In genomic region chr22:17542452-17542851, GRCh38 we compare ENCODE assay signal across 28 cellular contexts. TPM values are rescaled to one million over a fixed set of nuclear protein-coding genes. Genes with fewer than 3 reads are reported as not detected.
"Had no signal": no experiment of that assay in that cellular context is flagged by ENCODE, and none has a peak within 500 bp of the region (broad histone marks: within the 10 kb centered on the region; RNA-seq: fewer than 3 reads in every experiment).

No MANE protein-coding gene starts in this region.

- H3K27me3 ChIP-seq: heart left ventricle, hepatocyte, neural progenitor cell, right atrium auricular region, right lobe of liver, stomach, testis, thyroid gland, transverse colon, upper lobe of left lung, vagina had no signal

- H3K4me3 ChIP-seq: heart left ventricle, hepatocyte, left ventricle myocardium inferior, neural progenitor cell, right atrium auricular region, right lobe of liver, smooth muscle cell, stomach, testis, thyroid gland, transverse colon, upper lobe of left lung, vagina had no signal

- H2AFZ ChIP-seq: hepatocyte, neural progenitor cell, parathyroid adenoma had no signal

- H3K4me1 Mint-ChIP-seq: memory B cell; nephron; neural progenitor cell; stimulated activated naive B cell treated with anti-CD40 and anti-IgM and Interleukin-4, amounts not matched to agents 10 μg/mL and 1 μg/mL and 100 μg/mL, for 72 hours had no signal

- H3K9me3 Mint-ChIP-seq: memory B cell; naive thymus-derived CD8-positive, alpha-beta T cell; nephron; neural progenitor cell; stimulated activated naive B cell treated with anti-CD40 and anti-IgM and Interleukin-4, amounts not matched to agents 10 μg/mL and 1 μg/mL and 100 μg/mL, for 72 hours had no signal

- H3K79me2 ChIP-seq: hepatocyte, parathyroid adenoma had no signal

- H3K36me3 Mint-ChIP-seq: memory B cell; naive thymus-derived CD8-positive, alpha-beta T cell; stimulated activated naive B cell treated with anti-CD40 and anti-IgM and Interleukin-4, amounts not matched to agents 10 μg/mL and 1 μg/mL and 100 μg/mL, for 72 hours had no signal

- H3K27ac ChIP-seq: heart left ventricle, hepatocyte, left ventricle myocardium inferior, neural progenitor cell, parathyroid adenoma, right atrium auricular region, right lobe of liver, stomach, testis, thyroid gland, transverse colon, upper lobe of left lung, vagina had no signal

- H3K4me2 ChIP-seq: hepatocyte, neural progenitor cell, smooth muscle cell had no signal

- H3K36me3 ChIP-seq: thyroid gland, transverse colon, vagina had no signal

- H3K9ac ChIP-seq: neural progenitor cell, parathyroid adenoma had no signal

- ATAC-seq: naive thymus-derived CD8-positive, alpha-beta T cell; stimulated activated naive B cell treated with anti-CD40 and anti-IgM and Interleukin-4, amounts not matched to agents 10 μg/mL and 1 μg/mL and 100 μg/mL, for 72 hours; stimulated activated naive CD8-positive, alpha-beta T cell treated with anti-CD3 and anti-CD28 coated beads, Interleukin-15, Interleukin-2, amounts not matched to agents 100 U/mL and 50 U/mL, for 24 hours had no signal

- H3K27me3 Mint-ChIP-seq: stimulated activated naive B cell treated with anti-CD40 and anti-IgM and Interleukin-4, amounts not matched to agents 10 μg/mL and 1 μg/mL and 100 μg/mL, for 72 hours had no signal

- H3K4me1 ChIP-seq: heart left ventricle, left ventricle myocardium inferior, neural progenitor cell, parathyroid adenoma, right atrium auricular region, stomach, testis, thyroid gland, transverse colon, upper lobe of left lung, vagina had no signal

- H3K4me3 Mint-ChIP-seq: memory B cell; naive thymus-derived CD8-positive, alpha-beta T cell; nephron; neural progenitor cell; stimulated activated naive B cell treated with anti-CD40 and anti-IgM and Interleukin-4, amounts not matched to agents 10 μg/mL and 1 μg/mL and 100 μg/mL, for 72 hours had no signal

- H3K9me3 ChIP-seq: heart left ventricle, left ventricle myocardium inferior, right atrium auricular region, right lobe of liver, stomach, testis, thyroid gland, transverse colon, upper lobe of left lung, vagina had no signal

- H3K27ac Mint-ChIP-seq: memory B cell; naive thymus-derived CD8-positive, alpha-beta T cell; nephron; neural progenitor cell; stimulated activated naive B cell treated with anti-CD40 and anti-IgM and Interleukin-4, amounts not matched to agents 10 μg/mL and 1 μg/mL and 100 μg/mL, for 72 hours had no signal

- DNase-seq: heart left ventricle; islet precursor cell; left ventricle myocardium inferior; naive thymus-derived CD8-positive, alpha-beta T cell; right lobe of liver; stimulated activated CD4-positive, alpha-beta T cell treated with anti-CD3 and anti-CD28 coated beads, Interleukin-1b, Interleukin-23, amount 100 ng/mL, for 48 hours; stimulated activated CD4-positive, alpha-beta T cell treated with anti-CD3 and anti-CD28 coated beads, Interleukin-2, amount 100 ng/mL, for 48 hours; stimulated activated CD4-positive, alpha-beta T cell treated with anti-CD3 and anti-CD28 coated beads, Interleukin-4, amount 100 ng/mL, for 4 hours; stimulated activated naive B cell treated with anti-CD40 and anti-IgM and Interleukin-4, amounts not matched to agents 10 μg/mL and 1 μg/mL and 100 μg/mL, for 72 hours; stimulated activated naive CD8-positive, alpha-beta T cell treated with anti-CD3 and anti-CD28 coated beads, Interleukin-15, Interleukin-2, amounts not matched to agents 100 U/mL and 50 U/mL, for 24 hours; stomach; testis; thyroid gland; transverse colon had no signal

RNA-seq across cellular contexts. Expression of gene SLC25A18, which starts 20.8 kb away (rescaled TPM):
- total RNA-seq: lung microvascular endothelial cell; naive thymus-derived CD8-positive, alpha-beta T cell; osteocyte; pulmonary artery endothelial cell; skeletal muscle tissue; urinary bladder had no signal
- polyA plus RNA-seq: naive thymus-derived CD8-positive, alpha-beta T cell had no signal
